In the genomic region with DNA sequence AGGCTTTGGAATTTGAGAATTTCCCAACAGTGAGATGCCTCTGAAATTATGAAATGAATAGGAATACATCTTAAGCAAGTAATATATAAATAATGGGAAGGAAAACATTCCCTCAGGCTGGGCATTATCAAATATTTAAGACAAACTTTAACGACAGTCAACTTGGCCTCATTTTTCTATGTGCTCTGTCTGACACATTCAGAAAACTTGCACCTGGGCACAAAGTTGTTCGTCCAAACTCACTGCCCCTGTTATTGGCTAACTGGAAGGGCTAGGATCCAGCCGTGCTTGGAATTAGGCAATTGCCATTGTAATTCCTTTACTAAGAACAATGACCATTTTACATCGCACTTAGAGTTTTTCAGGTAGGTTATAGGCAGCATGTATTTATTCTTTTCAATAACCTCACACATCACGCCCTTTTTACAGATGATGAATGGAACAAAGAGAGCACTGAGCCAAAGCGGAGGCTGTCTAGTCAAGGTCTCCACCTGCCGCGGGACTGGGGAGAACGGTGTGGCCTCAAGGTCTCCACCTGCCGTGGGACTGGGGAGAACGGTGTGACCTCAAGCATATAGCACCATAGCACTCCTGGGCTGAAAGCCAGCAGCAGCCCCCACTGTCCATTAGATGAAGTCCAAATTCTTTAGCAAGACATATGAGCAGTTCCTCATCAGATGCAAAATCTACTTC, we compare ENCODE assay signal across 20 cellular contexts. TPM values are rescaled to one million over a fixed set of nuclear protein-coding genes. Genes with fewer than 3 reads are reported as not detected.
"Had no signal": no experiment of that assay in that cellular context is flagged by ENCODE, and none has a peak within 500 bp of the region (broad histone marks: within the 10 kb centered on the region; RNA-seq: fewer than 3 reads in every experiment).

No MANE protein-coding gene starts in this region.

- ATAC-seq: foreskin keratinocyte; left lung; naive thymus-derived CD4-positive, alpha-beta T cell had no signal

- H3K36me3 ChIP-seq: esophagus muscularis mucosa, left lung, neutrophil had no signal

- H3K27me3 ChIP-seq: esophagus muscularis mucosa, foreskin keratinocyte had no signal

- H3K9me3 ChIP-seq: esophagus muscularis mucosa, neutrophil had no signal

- FAIRE-seq: endometrium, keratinocyte, urothelium cell line had no signal

- H3K4me2 ChIP-seq: smooth muscle cell had no signal

- H3K4me3 ChIP-seq: esophagus muscularis mucosa, left lung, lung, smooth muscle cell had no signal

- H3K4me1 ChIP-seq: esophagus muscularis mucosa, foreskin keratinocyte, left lung had no signal

- DNase-seq: effector memory CD4-positive, alpha-beta T cell; foreskin keratinocyte; immature natural killer cell; left lung; mesendoderm; naive thymus-derived CD4-positive, alpha-beta T cell; nephron progenitor cell; posterior cingulate gyrus; stimulated activated CD4-positive, alpha-beta T cell treated with anti-CD3 and anti-CD28 coated beads, Interleukin-2, amount 100 ng/mL, for 48 hours; stimulated activated naive CD4-positive, alpha-beta T cell treated with Interleukin-2 at 50 U/mL for 16 hours had no signal

- H3K27ac ChIP-seq: epithelial cell of prostate, esophagus muscularis mucosa, foreskin keratinocyte, left lung, neutrophil had no signal

RNA-seq across cellular contexts. Expression of gene FOXQ1, which starts 40.7 kb away (rescaled TPM):
- total RNA-seq: mononuclear cell; naive thymus-derived CD4-positive, alpha-beta T cell; pulmonary artery endothelial cell had no signal
- polyA plus RNA-seq: immature natural killer cell; naive thymus-derived CD4-positive, alpha-beta T cell had no signal
